ENCODE assay signal across 8 cellular contexts in the genomic region with DNA sequence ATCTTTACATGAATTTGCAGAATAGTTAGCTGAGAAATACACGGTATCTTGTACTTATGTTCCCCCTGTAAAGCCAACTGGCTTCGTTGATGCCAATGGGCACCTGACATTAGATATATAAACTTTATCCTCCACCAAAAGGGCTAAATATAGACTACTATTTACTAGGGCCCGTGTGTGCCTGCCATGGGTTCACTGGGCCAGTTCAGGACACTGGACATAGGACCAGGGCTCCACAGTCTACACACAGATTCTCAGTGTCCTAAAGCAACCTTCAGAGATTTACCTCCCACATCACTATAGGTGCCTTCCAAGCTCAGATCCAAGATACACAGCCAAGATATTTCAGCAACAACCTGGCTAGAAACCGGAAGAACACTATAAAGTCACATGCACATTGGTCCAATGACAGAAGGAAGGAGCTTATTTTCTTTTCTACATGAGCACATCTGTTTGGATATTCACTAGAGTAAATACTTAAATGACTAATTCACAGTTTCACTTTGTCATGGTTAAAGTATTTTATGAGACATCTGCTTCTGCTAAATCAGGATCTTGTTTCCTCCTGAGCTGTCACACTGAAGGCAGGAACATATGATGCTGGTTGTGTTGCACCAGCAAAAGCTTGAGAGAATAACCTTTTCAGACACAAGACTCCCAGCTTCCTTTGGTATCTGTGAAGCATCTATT.
DNase-seq lines count a peak whose midpoint lies in the region; ATAC-seq lines count a peak whose summit lies in the region.

No MANE protein-coding gene starts in this region.

- H2BK15ac ChIP-seq in neuronal stem cell (ENCODE audit: low read length), result no peak overlapping the region

- no peaks in the 10 kb centered on the region for H3K79me1 ChIP-seq in neuronal stem cell (ENCODE audit: low read depth, low read length)

- no peak overlapping the region for H3K14ac ChIP-seq in neuronal stem cell (ENCODE audit: low read length)

- H2BK120ac ChIP-seq in neuronal stem cell (ENCODE audit: low read depth, low read length), result no peak overlapping the region

- no peak overlapping the region for H2BK5ac ChIP-seq in neuronal stem cell (ENCODE audit: low read length)

- no CpG with 5 or more reads among the region's 4 CpGs for WGBS in neuronal stem cell (ENCODE audit: extremely low coverage in 2 of 2, insufficient read length in 2 of 2, insufficient replicate concordance in 1 of 2), 2 donors

- DNase-seq in NCI-H2171 (lab: John Stamatoyannopoulos, UW), result peak; percentile 50
- no peak for DNase-seq in left lobe of liver (ENCODE audit: low spot score)
- no peak for DNase-seq in activated naive CD4-positive, alpha-beta T cell treated with Interleukin-2 at 50 U/mL for 16 hours
- DNase-seq in head of caudate nucleus, result no peak
- DNase-seq in neuronal stem cell (ENCODE audit: low spot score), result no peak
- no peak for DNase-seq in putamen (ENCODE audit: low spot score)

- H3K18ac ChIP-seq in neuronal stem cell (ENCODE audit: low read length), result no peak overlapping the region

- H3K27me3 ChIP-seq in neuronal stem cell (ENCODE audit: control insufficient read depth in 3 of 3, insufficient read depth in 3 of 3, low read depth in 1 of 3, low read length in 3 of 3), result no peaks in the 10 kb centered on the region

- no peak overlapping the region for H4K8ac ChIP-seq in neuronal stem cell (ENCODE audit: low read depth, low read length)

- no peak overlapping the region for H3K27ac ChIP-seq in neuronal stem cell (replicated peaks; ENCODE audit: low read length)

- no peak overlapping the region for H4K91ac ChIP-seq in neuronal stem cell (ENCODE audit: low read depth, low read length, poor library complexity)

- H3K9me3 ChIP-seq in neuronal stem cell (replicated peaks in 1 of 2; ENCODE audit: control insufficient read depth in 2 of 2, insufficient read depth in 1 of 2, low read depth in 1 of 2, low read length in 2 of 2), result no peaks in the 10 kb centered on the region

- no peak overlapping the region for H3K9ac ChIP-seq in neuronal stem cell (ENCODE audit: low read depth, low read length, poor library complexity)

- no peak overlapping the region for H3K4me2 ChIP-seq in neuronal stem cell (ENCODE audit: insufficient read depth, low read length, poor library complexity, severe bottlenecking)

- H3K4me1 ChIP-seq in neuronal stem cell (ENCODE audit: control insufficient read depth in 2 of 2, insufficient read depth in 1 of 2, low read depth in 1 of 2, low read length in 2 of 2), result no peaks in the 10 kb centered on the region

- H2BK12ac ChIP-seq in neuronal stem cell (ENCODE audit: low read length), result no peak overlapping the region

- H2AK5ac ChIP-seq in neuronal stem cell (ENCODE audit: low read depth, low read length), result no peak overlapping the region

- no peaks in the 10 kb centered on the region for H3K36me3 ChIP-seq in neuronal stem cell (replicated peaks in 1 of 2; ENCODE audit: control insufficient read depth in 2 of 2, insufficient read depth in 2 of 2, low read length in 2 of 2)

- H3K4ac ChIP-seq in neuronal stem cell (ENCODE audit: low read length), result no peak overlapping the region

- intact Hi-C loops in head of caudate nucleus (cut with DNase I), result no loop called here

- H3K23ac ChIP-seq in neuronal stem cell (ENCODE audit: low read depth, low read length, poor library complexity), result no peak overlapping the region

- peak; percentile 66 for ATAC-seq in GM18498 (IDR thresholded peaks at IDR 0.05; ENCODE audit: unreplicated experiment)
- peak; percentile 61 for ATAC-seq in GM21825 (IDR thresholded peaks at IDR 0.05; ENCODE audit: unreplicated experiment)
- peak; percentile 26 for ATAC-seq in left lobe of liver

- no peak overlapping the region for H3K4me3 ChIP-seq in neuronal stem cell (ENCODE audit: low read length in 2 of 2)

- no peak overlapping the region for H2AFZ ChIP-seq in neuronal stem cell (ENCODE audit: low read length)
